Comparison of ENCODE assay signal across 1 cellular context in genomic region chr13:33228645-33229445, GRCh38.
TF ChIP-seq lines count a peak whose summit lies in the region.

No MANE protein-coding gene starts in this region.

TF ChIP-seq in HEK293, 187 proteins besides CTCF, POLR2A, EP300 and RAD21 (continued from another document):
- TF ChIP-seq PRDM2 (tag by site-specific recombination; IDR thresholded peaks at IDR 0.05; ENCODE audit: borderline replicate concordance) (no peak), GFI1B (tag by site-specific recombination; IDR thresholded peaks at IDR 0.05) (no peak), ZNF654 (tag by site-specific recombination; IDR thresholded peaks at IDR 0.05; ENCODE audit: low read depth) (peak; percentile 86), ZNF2 (tag by site-specific recombination; IDR thresholded peaks at IDR 0.05) (no peak), SETDB1 (IDR thresholded peaks at IDR 0.05; ENCODE audit: insufficient read length, low read length) (no peak), ZNF280C (tag by site-specific recombination; IDR thresholded peaks at IDR 0.05) (no peak), ZNF791 (tag by site-specific recombination; IDR thresholded peaks at IDR 0.05) (no peak), GLIS1 (tag by site-specific recombination; IDR thresholded peaks at IDR 0.05) (peak; percentile 77), KLF9 (tag by site-specific recombination; IDR thresholded peaks at IDR 0.05; ENCODE audit: low read depth) (no peak), ZNF169 (tag by site-specific recombination; IDR thresholded peaks at IDR 0.05) (no peak)
